In genomic region chrX:1500701-1501624, GRCh38 we compare ENCODE assay signal across 8 cellular contexts. TPM values are rescaled to one million over a fixed set of nuclear protein-coding genes. Genes with fewer than 3 reads are reported as not detected.
A peak's percentile ranks its signal among the peaks of the same experiment; 100 is the strongest.
DNase-seq lines count a peak whose midpoint lies in the region; ATAC-seq and TF ChIP-seq lines count a peak whose summit lies in the region.

No MANE protein-coding gene starts in this region.

- no TSS peak for BruUV-seq in PC-3 (replicated peaks; lab: Mats Ljungman, UMichigan)

- no peak overlapping the region for H2AFZ ChIP-seq in PC-3 (ENCODE audit: low read length)

- H3K9ac ChIP-seq in BLaER1 (peak overlapping the region; percentile 66), PC-3 (ENCODE audit: low read length) (no peak overlapping the region)

- intact Hi-C loops in PC-3 (cut with micrococcal nuclease): no loop called here

- peaks cover 17% of the 10 kb centered on the region for H3K4me1 Mint-ChIP-seq in activated naive CD8-positive, alpha-beta T cell treated with anti-CD3 and anti-CD28 coated beads, Interleukin-2, amount 10 ng/mL, durations not matched to agents 7 days and 5 days

- H3K27ac ChIP-seq in BLaER1 (peak overlapping the region; percentile 78), PC-3 (ENCODE audit: low read length) (no peak overlapping the region)

- ATAC-seq in GM19324 (IDR thresholded peaks at IDR 0.05; ENCODE audit: low FRiP score, unreplicated experiment): peak; percentile 73
- peak; percentile 72 for ATAC-seq in HG03159 (IDR thresholded peaks at IDR 0.05; ENCODE audit: unreplicated experiment)
- peak; percentile 80 for ATAC-seq in activated naive CD8-positive, alpha-beta T cell treated with anti-CD3 and anti-CD28 coated beads, Interleukin-2, amount 10 ng/mL, durations not matched to agents 7 days and 5 days (ENCODE audit: low read depth)
- peak; percentile 62 for ATAC-seq in stimulated activated naive CD8-positive, alpha-beta T cell treated with anti-CD3 and anti-CD28 coated beads, Interleukin-15, Interleukin-2, amounts not matched to agents 100 U/mL and 50 U/mL, for 24 hours
- no peak for ATAC-seq in PC-3

- CTCF ChIA-PET in PC-3 (lab: Charles Lee): no interaction called here

- no peaks in the 10 kb centered on the region for H3F3A ChIP-seq in PC-3 (ENCODE audit: low read length, unreplicated experiment)

- no peaks in the 10 kb centered on the region for H3K9me3 Mint-ChIP-seq in activated naive CD8-positive, alpha-beta T cell treated with anti-CD3 and anti-CD28 coated beads, Interleukin-2, amount 10 ng/mL, durations not matched to agents 7 days and 5 days

- peak overlapping the region; percentile 93 for H3K4me2 ChIP-seq in BLaER1
- H3K4me2 ChIP-seq in PC-3 (ENCODE audit: low read length): no peak overlapping the region

- H3K36me3 Mint-ChIP-seq in activated naive CD8-positive, alpha-beta T cell treated with anti-CD3 and anti-CD28 coated beads, Interleukin-2, amount 10 ng/mL, durations not matched to agents 7 days and 5 days: peaks cover 27% of the 10 kb centered on the region

- peaks cover 42% of the 10 kb centered on the region for H3K36me3 ChIP-seq in BLaER1
- no peaks in the 10 kb centered on the region for H3K36me3 ChIP-seq in PC-3 (ENCODE audit: low read depth, low read length)

- H3K27ac Mint-ChIP-seq in activated naive CD8-positive, alpha-beta T cell treated with anti-CD3 and anti-CD28 coated beads, Interleukin-2, amount 10 ng/mL, durations not matched to agents 7 days and 5 days: peak overlapping the region; percentile 70

- no peaks in the 10 kb centered on the region for H3K9me3 ChIP-seq in BLaER1
- no peaks in the 10 kb centered on the region for H3K9me3 ChIP-seq in PC-3 (ENCODE audit: low read length)

- DNase-seq in activated naive CD8-positive, alpha-beta T cell treated with anti-CD3 and anti-CD28 coated beads, Interleukin-2, amount 10 ng/mL, durations not matched to agents 7 days and 5 days: peak; percentile 27
- no peak for DNase-seq in stimulated activated naive CD8-positive, alpha-beta T cell treated with anti-CD3 and anti-CD28 coated beads, Interleukin-15, Interleukin-2, amounts not matched to agents 100 U/mL and 50 U/mL, for 24 hours
- DNase-seq in PC-3: no peak
- DNase-seq in NCI-H774 (lab: John Stamatoyannopoulos, UW): no peak
- DNase-seq in AG08396 (ENCODE audit: low spot score): no peak

- H3K79me2 ChIP-seq in PC-3 (ENCODE audit: low read length): no peaks in the 10 kb centered on the region

- H3K9me2 ChIP-seq in PC-3 (replicated peaks; ENCODE audit: low read length): no peaks in the 10 kb centered on the region

- H3K4me3 ChIP-seq in BLaER1: peak overlapping the region; percentile 58
- H3K4me3 ChIP-seq in PC-3 (ENCODE audit: low read length): no peak overlapping the region

- peak overlapping the region; percentile 32 for H3K4me3 Mint-ChIP-seq in activated naive CD8-positive, alpha-beta T cell treated with anti-CD3 and anti-CD28 coated beads, Interleukin-2, amount 10 ng/mL, durations not matched to agents 7 days and 5 days

- H4K20me1 ChIP-seq in BLaER1 (peaks cover 100% of the 10 kb centered on the region), PC-3 (ENCODE audit: low read length) (no peaks in the 10 kb centered on the region)

- no peak for TF ChIP-seq CTCF in PC-3 (conservative IDR thresholded peaks at IDR 0.05; ENCODE audit: low read depth, low read length)

- POLR2A ChIA-PET in activated naive CD8-positive, alpha-beta T cell treated with anti-CD3 and anti-CD28 coated beads, Interleukin-2, amount 10 ng/mL, durations not matched to agents 7 days and 5 days (lab: Charles Lee): no interaction called here
- POLR2A ChIA-PET in PC-3 (lab: Charles Lee; ENCODE audit: unreplicated experiment): no interaction called here

- H3K27me3 ChIP-seq in BLaER1 (no peaks in the 10 kb centered on the region), PC-3 (ENCODE audit: low read length) (no peaks in the 10 kb centered on the region)

- H3K4me1 ChIP-seq in BLaER1: peaks cover 96% of the 10 kb centered on the region
- no peaks in the 10 kb centered on the region for H3K4me1 ChIP-seq in PC-3 (ENCODE audit: insufficient read depth, low read length)

- H3K27me3 Mint-ChIP-seq in activated naive CD8-positive, alpha-beta T cell treated with anti-CD3 and anti-CD28 coated beads, Interleukin-2, amount 10 ng/mL, durations not matched to agents 7 days and 5 days: no peaks in the 10 kb centered on the region

RNA-seq across cellular contexts. Expression of gene P2RY8, which starts 36.0 kb away (rescaled TPM):
- total RNA-seq in activated naive CD8-positive, alpha-beta T cell treated with anti-CD3 and anti-CD28 coated beads, Interleukin-2, amount 10 ng/mL, durations not matched to agents 7 days and 5 days: 10 to 100 TPM; 87.6 to 92.4 TPM
- total RNA-seq in PC-3 (2014; rRNA removed): not detected in 2 replicates

RNA-seq across cellular contexts. Expression of gene ASMTL, which starts 48.3 kb away (rescaled TPM):
- 10 to 100 TPM; 39.4 to 42.2 TPM for total RNA-seq in activated naive CD8-positive, alpha-beta T cell treated with anti-CD3 and anti-CD28 coated beads, Interleukin-2, amount 10 ng/mL, durations not matched to agents 7 days and 5 days
- 6.7 and 10.1 TPM in 2 replicates for total RNA-seq in PC-3 (2014; rRNA removed)

Comparison
In these comparisons a context has a peak if more than half of its experiments do, and no peak if none do; other contexts are left out.
1. RNA of gene P2RY8, which starts 36.0 kb away (total RNA-seq): 87.6 to 92.4 TPM in activated naive CD8-positive, alpha-beta T cell treated with anti-CD3 and anti-CD28 coated beads, Interleukin-2, amount 10 ng/mL, durations not matched to agents 7 days and 5 days; not detected in PC-3; every median in the first group is over 10 times any median in the second.